In genomic region chr14:96359959-96360358, GRCh38 we compare ENCODE assay signal across 21 cellular contexts. TPM values are rescaled to one million over a fixed set of nuclear protein-coding genes. Genes with fewer than 3 reads are reported as not detected.
A peak's percentile ranks its signal among the peaks of the same experiment; 100 is the strongest.
DNase-seq lines count a peak whose midpoint lies in the region; ATAC-seq and TF ChIP-seq lines count a peak whose summit lies in the region.
"Had no signal": no experiment of that assay in that cellular context is flagged by ENCODE, and none has a peak within 500 bp of the region (broad histone marks: within the 10 kb centered on the region; RNA-seq: fewer than 3 reads in every experiment).

No MANE protein-coding gene starts in this region.

- H3K4me2 ChIP-seq in DND-41 (ENCODE audit: insufficient read depth, low read length) (peak overlapping the region; percentile 86; the same call in 1 of the 2 replicates), Loucy (ENCODE audit: low read depth, low read length, poor library complexity, severe bottlenecking) (peak overlapping the region; percentile 99)

- no peak for TF ChIP-seq CTCF in DND-41 (IDR thresholded peaks at IDR 0.05; ENCODE audit: borderline replicate concordance, extremely low read depth, low read length, poor library complexity, severe bottlenecking)
- no peak for TF ChIP-seq CTCF in Loucy (conservative IDR thresholded peaks at IDR 0.05; ENCODE audit: low read length)
- TF ChIP-seq CTCF in WTC11 (IDR thresholded peaks at IDR 0.05), result no peak
- no peak for TF ChIP-seq CTCF in nephron (IDR thresholded peaks at IDR 0.05; ENCODE audit: unreplicated experiment in 3 of 3)
- TF ChIP-seq CTCF in CD8-positive, alpha-beta T cell (IDR thresholded peaks at IDR 0.05), result no peak

- ATAC-seq in DND-41 (ENCODE audit: insufficient read depth, low read depth) (no peak), WTC11 (no peak), HG03135 (IDR thresholded peaks at IDR 0.05; ENCODE audit: unreplicated experiment) (no peak), GM18517 (IDR thresholded peaks at IDR 0.05; ENCODE audit: unreplicated experiment) (no peak), GM21447 (IDR thresholded peaks at IDR 0.05; ENCODE audit: unreplicated experiment) (no peak)
- no peak for ATAC-seq in CD8-positive, alpha-beta T cell
- ATAC-seq: Right ventricle myocardium inferior had no signal

- H3K27ac Mint-ChIP-seq in WTC11 (peak overlapping the region; percentile 67; the same call in 1 of the 2 replicates), nephron (no peak overlapping the region)
- no peak overlapping the region for H3K27ac Mint-ChIP-seq in CD8-positive, alpha-beta T cell

- no peak overlapping the region for H3K4me3 Mint-ChIP-seq in WTC11
- H3K4me3 Mint-ChIP-seq in nephron, result peak overlapping the region in 2 of 3 experiments; percentile 33 to 56
- no peak overlapping the region for H3K4me3 Mint-ChIP-seq in CD8-positive, alpha-beta T cell

- DNase-seq in DND-41, result no peak
- no peak for DNase-seq in WTC11 (ENCODE audit: low spot score)
- DNase-seq in CD8-positive, alpha-beta T cell, result no peak
- DNase-seq: BE2C; Calu3; CD4-positive, CD25-positive, alpha-beta regulatory T cell; EL; GF-D8; NCI-H1092 treated with DMSO at 0.1 percent for 48 hours; NCI-H1436 treated with DMSO at 0.1 percent for 48 hours; NCI-H2029; NCI-H2227 treated with DMSO at 0.1 percent for 48 hours; NCI-H510A; NCI-H774 had no signal

- peaks cover 46% of the 10 kb centered on the region for H3K4me1 Mint-ChIP-seq in WTC11
- H3K4me1 Mint-ChIP-seq in nephron, result peaks cover 41% of the 10 kb centered on the region
- H3K4me1 Mint-ChIP-seq in CD8-positive, alpha-beta T cell (ENCODE audit: low read depth), result peaks cover 53% of the 10 kb centered on the region

- no peak overlapping the region for H3K4me3 ChIP-seq in DND-41 (ENCODE audit: low read depth in 1 of 2, low read length in 2 of 2)
- peak overlapping the region; percentile 89 for H3K4me3 ChIP-seq in Loucy (ENCODE audit: low read length, poor library complexity, severe bottlenecking)
- no peak overlapping the region for H3K4me3 ChIP-seq in CD8-positive, alpha-beta T cell (ENCODE audit: low read depth, low read length)
- H3K4me3 ChIP-seq: SJSA1 had no signal

- intact Hi-C loops in CD8-positive, alpha-beta T cell (cut with DNase I, micrococcal nuclease), result loop anchor here (5.0 to 10.0 kb wide), 3 partner anchors 62 to 1205 kb away; partner anchors contain the start of gene DICER1 (in 1 of the 2)

- no peaks in the 10 kb centered on the region for H3K9me2 ChIP-seq in Loucy (replicated peaks; ENCODE audit: low read depth, low read length)

- H3K27ac ChIP-seq in DND-41 (ENCODE audit: low read length), result no peak overlapping the region
- H3K27ac ChIP-seq in CD8-positive, alpha-beta T cell (ENCODE audit: low read depth, low read length), result no peak overlapping the region
- H3K27ac ChIP-seq: SJSA1 had no signal

- no peak overlapping the region for H2AFZ ChIP-seq in DND-41 (ENCODE audit: low read depth, low read length)
- H2AFZ ChIP-seq in Loucy (ENCODE audit: low read length), result no peak overlapping the region

- no peaks in the 10 kb centered on the region for H3K36me3 ChIP-seq in DND-41 (ENCODE audit: insufficient read depth, low read length)
- no peaks in the 10 kb centered on the region for H3K36me3 ChIP-seq in Loucy (ENCODE audit: insufficient read depth, low read length)
- H3K36me3 ChIP-seq in CD8-positive, alpha-beta T cell (ENCODE audit: insufficient read depth, low read length), result no peaks in the 10 kb centered on the region
- H3K36me3 ChIP-seq: BE2C had no signal

- H3K4me1 ChIP-seq in DND-41 (ENCODE audit: insufficient read depth, low read length) (peaks cover 34% of the 10 kb centered on the region), Loucy (ENCODE audit: insufficient read depth, low read length, poor library complexity, severe bottlenecking) (peaks cover 39% of the 10 kb centered on the region)
- H3K4me1 ChIP-seq in CD8-positive, alpha-beta T cell (ENCODE audit: insufficient read depth, low read length), result peaks cover 26% of the 10 kb centered on the region

- H4K20me1 ChIP-seq in DND-41 (ENCODE audit: insufficient read depth, low read length) (peaks cover 13% of the 10 kb centered on the region; the same call in 1 of the 2 replicates), Loucy (ENCODE audit: insufficient read depth, low read length, poor library complexity, severe bottlenecking) (peaks cover 30% of the 10 kb centered on the region)

- no peaks in the 10 kb centered on the region for H3F3A ChIP-seq in Loucy (ENCODE audit: low read depth)

- no peak overlapping the region for H3K9ac ChIP-seq in DND-41 (ENCODE audit: low read depth, low read length)
- peak overlapping the region; percentile 82 for H3K9ac ChIP-seq in Loucy (ENCODE audit: low read depth, low read length, poor library complexity, severe bottlenecking)

- H3K9me3 ChIP-seq in DND-41 (ENCODE audit: insufficient read depth, low read length, severe bottlenecking), result no peaks in the 10 kb centered on the region
- no peaks in the 10 kb centered on the region for H3K9me3 ChIP-seq in Loucy (ENCODE audit: insufficient read depth, low read depth, low read length)
- H3K9me3 ChIP-seq in CD8-positive, alpha-beta T cell (ENCODE audit: low read length), result no peaks in the 10 kb centered on the region
- H3K9me3 ChIP-seq: BE2C had no signal

- H3K27me3 ChIP-seq in DND-41 (ENCODE audit: insufficient read depth, low read length, poor library complexity) (no peaks in the 10 kb centered on the region), Loucy (ENCODE audit: insufficient read depth, low read length, poor library complexity, severe bottlenecking) (no peaks in the 10 kb centered on the region)
- no peaks in the 10 kb centered on the region for H3K27me3 ChIP-seq in CD8-positive, alpha-beta T cell (ENCODE audit: insufficient read depth, low read length)
- H3K27me3 ChIP-seq: BE2C, SJSA1 had no signal

- H3K27me3 Mint-ChIP-seq in WTC11 (ENCODE audit: low read depth) (no peaks in the 10 kb centered on the region), nephron (ENCODE audit: low read depth) (no peaks in the 10 kb centered on the region)
- no peaks in the 10 kb centered on the region for H3K27me3 Mint-ChIP-seq in CD8-positive, alpha-beta T cell (ENCODE audit: low read depth)
- H3K27me3 Mint-ChIP-seq: CD4-positive, CD25-positive, alpha-beta regulatory T cell had no signal

- peaks cover 85% of the 10 kb centered on the region for H3K79me2 ChIP-seq in DND-41 (ENCODE audit: insufficient read depth, low read length)
- peaks cover 86% of the 10 kb centered on the region for H3K79me2 ChIP-seq in Loucy (ENCODE audit: insufficient read depth, low read length)

- POLR2A ChIA-PET in WTC11 (lab: Charles Lee), result no interaction called here
- POLR2A ChIA-PET in CD8-positive, alpha-beta T cell (lab: Charles Lee), result no interaction called here

- H3K9me3 Mint-ChIP-seq in WTC11 (no peaks in the 10 kb centered on the region), nephron (no peaks in the 10 kb centered on the region)
- H3K9me3 Mint-ChIP-seq in CD8-positive, alpha-beta T cell, result no peaks in the 10 kb centered on the region
- H3K9me3 Mint-ChIP-seq: CD4-positive, CD25-positive, alpha-beta regulatory T cell had no signal

- H3K36me3 Mint-ChIP-seq in WTC11 (no peaks in the 10 kb centered on the region), nephron (ENCODE audit: low read depth) (peaks cover 4% of the 10 kb centered on the region)
- H3K36me3 Mint-ChIP-seq in CD8-positive, alpha-beta T cell, result peaks cover 3% of the 10 kb centered on the region

- CTCF ChIA-PET in WTC11 (lab: Charles Lee), result no interaction called here
- CTCF ChIA-PET in CD8-positive, alpha-beta T cell (lab: Charles Lee), result no interaction called here

TF ChIP-seq in WTC11, 78 proteins besides CTCF, POLR2A, EP300 and RAD21 (continues in another document):
- TF ChIP-seq USF2 (CRISPR knock-in tag; IDR thresholded peaks at IDR 0.05) (no peak), SMAD3 (CRISPR knock-in tag; IDR thresholded peaks at IDR 0.05; ENCODE audit: borderline replicate concordance) (no peak), NFATC4 (CRISPR knock-in tag; IDR thresholded peaks at IDR 0.05) (no peak), CREM (CRISPR knock-in tag; IDR thresholded peaks at IDR 0.05) (no peak), NR2C2 (CRISPR knock-in tag; IDR thresholded peaks at IDR 0.05) (no peak), RORB (CRISPR knock-in tag; IDR thresholded peaks at IDR 0.05) (no peak)
- TF ChIP-seq, protein P1, sequence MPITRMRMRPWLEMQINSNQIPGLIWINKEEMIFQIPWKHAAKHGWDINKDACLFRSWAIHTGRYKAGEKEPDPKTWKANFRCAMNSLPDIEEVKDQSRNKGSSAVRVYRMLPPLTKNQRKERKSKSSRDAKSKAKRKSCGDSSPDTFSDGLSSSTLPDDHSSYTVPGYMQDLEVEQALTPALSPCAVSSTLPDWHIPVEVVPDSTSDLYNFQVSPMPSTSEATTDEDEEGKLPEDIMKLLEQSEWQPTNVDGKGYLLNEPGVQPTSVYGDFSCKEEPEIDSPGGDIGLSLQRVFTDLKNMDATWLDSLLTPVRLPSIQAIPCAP (CRISPR knock-in tag; IDR thresholded peaks at IDR 0.05), result no peak
- TF ChIP-seq, protein P2, sequence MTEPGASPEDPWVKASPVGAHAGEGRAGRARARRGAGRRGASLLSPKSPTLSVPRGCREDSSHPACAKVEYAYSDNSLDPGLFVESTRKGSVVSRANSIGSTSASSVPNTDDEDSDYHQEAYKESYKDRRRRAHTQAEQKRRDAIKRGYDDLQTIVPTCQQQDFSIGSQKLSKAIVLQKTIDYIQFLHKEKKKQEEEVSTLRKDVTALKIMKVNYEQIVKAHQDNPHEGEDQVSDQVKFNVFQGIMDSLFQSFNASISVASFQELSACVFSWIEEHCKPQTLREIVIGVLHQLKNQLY (CRISPR knock-in tag; IDR thresholded peaks at IDR 0.05), result no peak

RNA-seq across cellular contexts. Expression of gene ATG2B, which starts 3.2 kb away (rescaled TPM):
- total RNA-seq in WTC11 (2021), result 10.0 to 10.3 TPM (median 10.3 TPM) in 3 replicates
- 10 to 100 TPM; 16.0 to 17.9 TPM for total RNA-seq in CD8-positive, alpha-beta T cell

RNA-seq across cellular contexts. Expression of gene GSKIP, which starts 3.4 kb away (rescaled TPM):
- 41.4 to 43.9 TPM (median 43.0 TPM) in 3 replicates for total RNA-seq in WTC11 (2021)
- total RNA-seq in CD8-positive, alpha-beta T cell, result 10 to 100 TPM in 1 of 2 experiments, 1 to 10 TPM in 1; 9.4 to 13.5 TPM

RNA-seq across cellular contexts. Expression of gene AK7, which starts 32.0 kb away (rescaled TPM):
- 6.4 to 8.4 TPM (median 6.6 TPM) in 3 replicates for total RNA-seq in WTC11 (2021)
- not detected for total RNA-seq in CD8-positive, alpha-beta T cell
- total RNA-seq: CD4-positive, CD25-positive, alpha-beta regulatory T cell; SJSA1 had no signal

Comparison
In these comparisons a context has a peak if more than half of its experiments do, and no peak if none do; other contexts are left out.
1. H3K4me3 Mint-ChIP-seq: peak in nephron (2 of 3); none in WTC11 (single experiment) and CD8-positive, alpha-beta T cell (single experiment).